ENCODE assay signal across 16 cellular contexts in the genomic region with DNA sequence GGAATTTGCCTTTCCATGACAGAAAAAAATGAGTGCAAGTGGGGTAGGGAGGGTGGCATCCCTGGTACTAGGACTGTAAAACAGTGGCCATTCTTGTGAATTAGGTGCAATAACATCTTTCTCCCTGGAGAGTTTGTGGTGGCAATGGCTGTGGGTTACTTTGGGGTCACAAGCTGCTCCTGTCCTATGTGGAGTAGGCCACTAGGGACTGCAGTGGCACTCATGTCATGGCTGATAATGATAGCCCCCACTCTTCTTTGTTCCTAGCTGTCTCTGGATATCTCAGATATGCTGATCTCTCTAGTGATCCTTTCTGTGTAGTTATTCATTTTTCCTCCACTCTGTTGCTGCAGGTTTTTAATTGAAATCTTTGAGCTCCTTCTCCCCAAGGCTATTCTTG.
DNase-seq lines count a peak whose midpoint lies in the region; ATAC-seq, FAIRE-seq and TF ChIP-seq lines count a peak whose summit lies in the region.
"Had no signal": no experiment of that assay in that cellular context is flagged by ENCODE, and none has a peak within 500 bp of the region (broad histone marks: within the 10 kb centered on the region; RNA-seq: fewer than 3 reads in every experiment).

No MANE protein-coding gene starts in this region.

- H3K27ac ChIP-seq in H9 (ENCODE audit: insufficient read length, low read depth, low read length) = no peak overlapping the region
- no peak overlapping the region for H3K27ac ChIP-seq in GM12878 (ENCODE audit: control insufficient read depth, insufficient read depth)
- H3K27ac ChIP-seq: BLaER1 treated with 17β-estradiol and CSF1 and Interleukin-3, amounts not matched to agents 10 nM and 100 nM had no signal

- no peak overlapping the region for H3T11ph ChIP-seq in H9 (ENCODE audit: low read length)

- in situ Hi-C loops in GM12878 (cut with MboI) = no loop called here

- H3K4me1 ChIP-seq in H9 (ENCODE audit: insufficient read depth, low read length) (no peaks in the 10 kb centered on the region), GM12878 (ENCODE audit: control insufficient read depth, insufficient read depth, low read length) (no peaks in the 10 kb centered on the region)

- no peak overlapping the region for H3K9ac ChIP-seq in H9 (ENCODE audit: extremely low read depth, insufficient read length, low read length)
- no peak overlapping the region for H3K9ac ChIP-seq in GM12878 (ENCODE audit: control insufficient read depth, insufficient read depth, low read length)
- H3K9ac ChIP-seq: BLaER1 treated with 17β-estradiol and CSF1 and Interleukin-3, amounts not matched to agents 10 nM and 100 nM had no signal

- no peak overlapping the region for H4K91ac ChIP-seq in H9 (ENCODE audit: insufficient read length, low read depth, low read length)

- H3K14ac ChIP-seq in H9 (ENCODE audit: insufficient read depth, low read length) = no peak overlapping the region

- no peak overlapping the region for H3K23ac ChIP-seq in H9 (ENCODE audit: insufficient read length, low read depth, low read length)

- H2BK120ac ChIP-seq in H9 (ENCODE audit: low read depth, low read length, poor library complexity, severe bottlenecking) = no peak overlapping the region

- no peak overlapping the region for H3K18ac ChIP-seq in H9 (ENCODE audit: insufficient read length, low read depth, low read length)

- 0 out of 3 replicates have a peak, but pooled peaks have one; percentile 16 for TF ChIP-seq CTCF in H9 (conservative IDR thresholded peaks at IDR 0.05)
- TF ChIP-seq CTCF in GM12878 (IDR thresholded peaks at IDR 0.05 in 2 of 3, conservative IDR thresholded peaks at IDR 0.05 in 1 of 3; ENCODE audit: control insufficient read depth in 2 of 3, extremely low read depth in 1 of 3, insufficient read depth in 1 of 3, low read depth in 3 of 3, low read length in 3 of 3) = no peak

- no peak overlapping the region for H3K4me3 Mint-ChIP-seq in H9
- no peak overlapping the region for H3K4me3 Mint-ChIP-seq in stimulated activated memory B cell treated with anti-CD40 and anti-IgM and Interleukin-4, amounts not matched to agents 10 μg/mL and 1 μg/mL and 100 μg/mL, for 72 hours
- H3K4me3 Mint-ChIP-seq: CD4-positive, CD25-positive, alpha-beta regulatory T cell had no signal

- no peak overlapping the region for H2BK12ac ChIP-seq in H9 (ENCODE audit: insufficient read length, low read depth, low read length)

- no peak overlapping the region for H3K27ac Mint-ChIP-seq in H9
- no peak overlapping the region for H3K27ac Mint-ChIP-seq in stimulated activated memory B cell treated with anti-CD40 and anti-IgM and Interleukin-4, amounts not matched to agents 10 μg/mL and 1 μg/mL and 100 μg/mL, for 72 hours
- H3K27ac Mint-ChIP-seq: CD4-positive, CD25-positive, alpha-beta regulatory T cell had no signal

- H3K79me1 ChIP-seq in H9 (ENCODE audit: insufficient read depth, low read depth, low read length, poor library complexity, severe bottlenecking) = no peaks in the 10 kb centered on the region

- no peak overlapping the region for H3K4ac ChIP-seq in H9 (ENCODE audit: low read depth, low read length)

- H2AFZ ChIP-seq in H9 (ENCODE audit: low read length) = no peak overlapping the region
- no peak overlapping the region for H2AFZ ChIP-seq in GM12878 (ENCODE audit: control insufficient read depth, low read depth, low read length)

- CTCF ChIA-PET in GM12878 (lab: Yijun Ruan, JAX) = interaction anchor here (0.9 kb wide), 1 partner anchor 12 kb away, joined by 3 read pairs; no protein-coding TSS in a partner anchor

- H3K9me3 ChIP-seq in H9 (ENCODE audit: control insufficient read depth, low read depth, low read length) (no peaks in the 10 kb centered on the region), GM12878 (replicated peaks; ENCODE audit: control insufficient read depth, insufficient read depth, low read length) (no peaks in the 10 kb centered on the region)

- ATAC-seq in GM12878 = peak; percentile 31; the same call in 2 of the 3 replicates
- ATAC-seq in stimulated activated memory B cell treated with anti-CD40 and anti-IgM and Interleukin-4, amounts not matched to agents 10 μg/mL and 1 μg/mL and 100 μg/mL, for 72 hours = peak; percentile 12
- ATAC-seq in HG02870 (IDR thresholded peaks at IDR 0.05; ENCODE audit: unreplicated experiment) = no peak
- ATAC-seq: K562 had no signal

- no peak for TF ChIP-seq EP300 in GM12878 (IDR thresholded peaks at IDR 0.05; ENCODE audit: borderline replicate concordance in 1 of 2, control insufficient read depth in 1 of 2, low read depth in 2 of 2, low read length in 2 of 2)

- SMC1A ChIA-PET in GM12878 (lab: Charles Lee; ENCODE audit: uncharacterized antibody, unreplicated experiment) = no interaction called here

- intact Hi-C loops in GM12878 (cut with micrococcal nuclease; ENCODE audit: unreplicated experiment) = no loop called here

- H3K9me3 Mint-ChIP-seq in H9 = peaks cover 14 to 18% of the 10 kb centered on the region in 2 experiments; a peak in 4 of 5 replicates
- H3K9me3 Mint-ChIP-seq in stimulated activated memory B cell treated with anti-CD40 and anti-IgM and Interleukin-4, amounts not matched to agents 10 μg/mL and 1 μg/mL and 100 μg/mL, for 72 hours = peaks cover 9% of the 10 kb centered on the region

- no peak overlapping the region for H4K5ac ChIP-seq in H9 (ENCODE audit: insufficient read length, low read depth, low read length)

- no peak overlapping the region for H2AK5ac ChIP-seq in H9 (ENCODE audit: insufficient read length, low read length)

- FAIRE-seq in GM12878 (lab: Jason Lieb, UNC) = no peak
- FAIRE-seq: GM18507, HTR-8/SVneo, K562 had no signal

- DNase-seq in H9 = no peak
- DNase-seq in RKO (ENCODE audit: low spot score) = peak; percentile 11
- DNase-seq in GM12878 (ENCODE audit: low read depth, low spot score) = no peak
- no peak for DNase-seq in activated gamma-delta T cell treated with Interleukin-2 at 50 U/mL for 16 hours
- DNase-seq in NCI-H2081 treated with DMSO at 0.1 percent for 48 hours (lab: John Stamatoyannopoulos, UW) = no peak
- DNase-seq: ACHN; CD4-positive, CD25-positive, alpha-beta regulatory T cell; DMS53; GF-D8; H7 had no signal

- H2BK5ac ChIP-seq in H9 (ENCODE audit: insufficient read length, low read length) = no peak overlapping the region

- BruUV-seq in GM12878 (replicated peaks; lab: Mats Ljungman, UMichigan) = no TSS peak

- RAD21 ChIA-PET in GM12878 (lab: Charles Lee; ENCODE audit: unreplicated experiment) = no interaction called here

- H4K8ac ChIP-seq in H9 (replicated peaks; ENCODE audit: insufficient read length, low read depth, low read length) = no peak overlapping the region

- POLR2A ChIA-PET in GM12878 (lab: Charles Lee) = no interaction called here

- peaks cover 5 to 11% (median 6%) of the 10 kb centered on the region in 3 experiments; a peak in 5 of 7 replicates for H3K36me3 Mint-ChIP-seq in H9 (ENCODE audit: insufficient read depth in 1 of 3, low read depth in 3 of 3)
- no peaks in the 10 kb centered on the region for H3K36me3 Mint-ChIP-seq in stimulated activated memory B cell treated with anti-CD40 and anti-IgM and Interleukin-4, amounts not matched to agents 10 μg/mL and 1 μg/mL and 100 μg/mL, for 72 hours
- H3K36me3 Mint-ChIP-seq: CD4-positive, CD25-positive, alpha-beta regulatory T cell had no signal

- H2BK15ac ChIP-seq in H9 (ENCODE audit: low read depth, low read length) = no peak overlapping the region

- no peak for TF ChIP-seq RAD21 in GM12878 (IDR thresholded peaks at IDR 0.05; ENCODE audit: insufficient read depth, low read depth, low read length)

- no peaks in the 10 kb centered on the region for H3K27me3 ChIP-seq in H9 (ENCODE audit: insufficient read depth, low read length)
- H3K27me3 ChIP-seq in GM12878 (replicated peaks in 1 of 2; ENCODE audit: control insufficient read depth in 2 of 2, insufficient read depth in 2 of 2, low read length in 1 of 2) = no peaks in the 10 kb centered on the region
- H3K27me3 ChIP-seq: BLaER1 treated with 17β-estradiol and CSF1 and Interleukin-3, amounts not matched to agents 10 nM and 100 nM had no signal

- H3K4me1 Mint-ChIP-seq in H9 = peaks cover 5 to 6% of the 10 kb centered on the region in 2 experiments; a peak in 2 of 4 replicates
- H3K4me1 Mint-ChIP-seq in stimulated activated memory B cell treated with anti-CD40 and anti-IgM and Interleukin-4, amounts not matched to agents 10 μg/mL and 1 μg/mL and 100 μg/mL, for 72 hours = no peaks in the 10 kb centered on the region

- H3K23me2 ChIP-seq in H9 (ENCODE audit: insufficient read length, low read depth, low read length, poor library complexity, severe bottlenecking) = no peaks in the 10 kb centered on the region

- TF ChIP-seq POLR2A in GM12878 (IDR thresholded peaks at IDR 0.05; ENCODE audit: low read depth, low read length) = no peak

- H4K20me1 ChIP-seq in H9 (ENCODE audit: control insufficient read depth, insufficient read depth, insufficient read length) (no peaks in the 10 kb centered on the region), GM12878 (ENCODE audit: control insufficient read depth, insufficient read depth) (no peaks in the 10 kb centered on the region)
- H4K20me1 ChIP-seq: BLaER1 treated with 17β-estradiol and CSF1 and Interleukin-3, amounts not matched to agents 10 nM and 100 nM had no signal

- H3K4me3 ChIP-seq in GM12878 = no peak overlapping the region
- H3K4me3 ChIP-seq: BLaER1 treated with 17β-estradiol and CSF1 and Interleukin-3, amounts not matched to agents 10 nM and 100 nM; K562 had no signal

- no peak overlapping the region for H3K56ac ChIP-seq in H9 (ENCODE audit: insufficient read length, low read depth, low read length)

- H3K79me2 ChIP-seq in H9 (ENCODE audit: insufficient read depth, low read length) (no peaks in the 10 kb centered on the region), GM12878 (ENCODE audit: control insufficient read depth, insufficient read depth, low read length) (no peaks in the 10 kb centered on the region)

- no peak overlapping the region for H2BK20ac ChIP-seq in H9 (ENCODE audit: low read depth, low read length, poor library complexity, severe bottlenecking)

- H3K4me2 ChIP-seq in H9 (ENCODE audit: insufficient read depth, insufficient read length, low read length) = no peak overlapping the region
- H3K4me2 ChIP-seq in GM12878 (ENCODE audit: control insufficient read depth, insufficient read depth) = no peak overlapping the region

- H3K27me3 Mint-ChIP-seq in H9 (ENCODE audit: low read depth) = no peaks in the 10 kb centered on the region
- no peaks in the 10 kb centered on the region for H3K27me3 Mint-ChIP-seq in stimulated activated memory B cell treated with anti-CD40 and anti-IgM and Interleukin-4, amounts not matched to agents 10 μg/mL and 1 μg/mL and 100 μg/mL, for 72 hours
- H3K27me3 Mint-ChIP-seq: CD4-positive, CD25-positive, alpha-beta regulatory T cell had no signal

- no peaks in the 10 kb centered on the region for H3K36me3 ChIP-seq in GM12878 (ENCODE audit: control insufficient read depth in 2 of 2, insufficient read depth in 2 of 2, low read length in 1 of 2)
- H3K36me3 ChIP-seq: BLaER1 treated with 17β-estradiol and CSF1 and Interleukin-3, amounts not matched to agents 10 nM and 100 nM had no signal

TF ChIP-seq in GM12878, 131 proteins besides CTCF, POLR2A, EP300 and RAD21:
- TF ChIP-seq MEF2B (IDR thresholded peaks at IDR 0.05; ENCODE audit: partially characterized antibody, poor library complexity, severe bottlenecking) (peak; percentile 24), RUNX3 (IDR thresholded peaks at IDR 0.05; ENCODE audit: low read length) (no peak)
